In the genomic region with DNA sequence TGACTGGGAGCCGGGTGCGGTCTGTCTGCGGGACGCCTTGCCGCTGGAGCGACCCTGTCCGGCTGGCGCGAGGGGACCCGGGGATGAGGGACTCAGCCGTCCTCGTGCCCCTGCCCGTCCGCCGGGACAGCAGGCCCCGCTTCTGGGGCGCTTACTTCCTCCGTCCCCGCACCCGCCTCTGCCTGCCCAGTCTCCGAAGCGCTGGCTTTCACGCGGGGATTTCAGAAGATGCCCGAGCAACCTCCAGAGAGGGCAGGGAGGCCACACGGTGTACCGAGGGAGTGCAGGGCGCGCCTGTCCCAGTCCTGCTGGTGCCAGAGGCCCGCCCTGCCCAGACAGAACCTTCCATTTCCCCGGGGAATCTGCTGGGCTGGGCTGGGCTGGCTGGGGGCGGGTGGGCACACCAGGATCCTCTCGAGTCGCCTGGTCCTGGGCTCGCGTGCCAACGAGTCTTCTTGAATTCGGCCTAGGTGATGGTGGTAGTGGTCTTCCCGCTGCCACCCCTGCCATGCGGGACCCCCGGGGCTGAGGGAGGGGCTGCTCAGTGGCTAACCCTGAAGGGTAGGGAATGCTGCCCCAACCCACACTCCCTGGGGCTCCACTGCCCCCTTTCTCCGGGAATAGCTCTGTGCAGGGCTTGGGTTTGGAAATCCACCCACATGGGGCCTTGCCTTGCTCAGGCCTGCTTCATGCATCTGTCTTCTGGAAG, we compare ENCODE assay signal across 22 cellular contexts. TPM values are rescaled to one million over a fixed set of nuclear protein-coding genes. Genes with fewer than 3 reads are reported as not detected.
DNase-seq lines count a peak whose midpoint lies in the region; ATAC-seq and TF ChIP-seq lines count a peak whose summit lies in the region.
"Had no signal": no experiment of that assay in that cellular context is flagged by ENCODE, and none has a peak within 500 bp of the region (broad histone marks: within the 10 kb centered on the region; RNA-seq: fewer than 3 reads in every experiment).

No MANE protein-coding gene starts in this region.

- ATAC-seq in heart right ventricle (no peak), thoracic aorta (ENCODE audit: insufficient number of reproducible peaks, low FRiP score, low read depth) (no peak)

- DNase-seq in left ventricle myocardium inferior (no peak), heart right ventricle (no peak), NT2/D1 (ENCODE audit: low read depth, low spot score) (no peak), immature natural killer cell (no peak), thoracic aorta (ENCODE audit: low spot score) (no peak), HuH-7 (ENCODE audit: low spot score) (no peak), RWPE1 (ENCODE audit: low spot score) (no peak), NCI-H524 (lab: John Stamatoyannopoulos, UW) (no peak)
- DNase-seq: activated T-cell treated with anti-CD3 and anti-CD28 coated beads, Interleukin-2, amount 50 U/mL, for 24 hours; brain microvascular endothelial cell; Caco-2; colonic mucosa; endodermal cell; esophagus squamous epithelium; SHP77 treated with DMSO at 0.1 percent for 48 hours; uterus had no signal

- H3K27ac Mint-ChIP-seq in immature natural killer cell: no peak overlapping the region
- H3K27ac Mint-ChIP-seq: activated T-cell treated with anti-CD3 and anti-CD28 coated beads, Interleukin-2, amount 50 U/mL, for 24 hours; endodermal cell; neural progenitor cell; stimulated activated memory B cell treated with anti-CD40 and anti-IgM and Interleukin-4, amounts not matched to agents 10 μg/mL and 1 μg/mL and 100 μg/mL, for 72 hours had no signal

- peaks cover 0 to 14% (median 6%) of the 10 kb centered on the region in 3 donors for H3K36me3 Mint-ChIP-seq in immature natural killer cell
- H3K36me3 Mint-ChIP-seq: neural progenitor cell; stimulated activated memory B cell treated with anti-CD40 and anti-IgM and Interleukin-4, amounts not matched to agents 10 μg/mL and 1 μg/mL and 100 μg/mL, for 72 hours had no signal

- no peak overlapping the region for H3K9ac ChIP-seq in NT2/D1 (ENCODE audit: insufficient read length, low read depth)
- H3K9ac ChIP-seq: neural progenitor cell had no signal

- H3K27me3 ChIP-seq in left ventricle myocardium inferior (ENCODE audit: low read depth) (peaks cover 83% of the 10 kb centered on the region), heart right ventricle (peaks cover 12 to 57% (median 45%) of the 10 kb centered on the region in 7 donors), NT2/D1 (ENCODE audit: insufficient read depth, insufficient read length) (peaks cover 71% of the 10 kb centered on the region), thoracic aorta (replicated peaks; ENCODE audit: insufficient read depth) (no peaks in the 10 kb centered on the region)
- H3K27me3 ChIP-seq: hepatocyte, neural progenitor cell had no signal

- TF ChIP-seq CTCF in left ventricle myocardium inferior (IDR thresholded peaks at IDR 0.05; ENCODE audit: borderline replicate concordance): no peak
- TF ChIP-seq CTCF in heart right ventricle (IDR thresholded peaks at IDR 0.05): no peak
- TF ChIP-seq CTCF in thoracic aorta (IDR thresholded peaks at IDR 0.05): no peak
- no peak for TF ChIP-seq CTCF in RWPE1 (conservative IDR thresholded peaks at IDR 0.05; ENCODE audit: low read depth)

- 23 to 25% methylated on average over 34 to 42 of the region's 42 CpGs for WGBS in heart right ventricle, 2 donors

- POLR2A ChIA-PET in RWPE1 (lab: Yijun Ruan, JAX; ENCODE audit: low non-redundant PET): no interaction called here

- peaks cover 42 to 46% of the 10 kb centered on the region in 2 donors for H3K4me1 Mint-ChIP-seq in immature natural killer cell

- CTCF ChIA-PET in RWPE1 (lab: Yijun Ruan, JAX): no interaction called here

- peak overlapping the region; percentile 11 for H3K4me3 ChIP-seq in left ventricle myocardium inferior
- no peak overlapping the region for H3K4me3 ChIP-seq in heart right ventricle
- peak overlapping the region; percentile 16 for H3K4me3 ChIP-seq in NT2/D1 (ENCODE audit: insufficient read length, low read depth)
- peak overlapping the region; percentile 33 for H3K4me3 ChIP-seq in thoracic aorta
- H3K4me3 ChIP-seq: colonic mucosa, HAP-1, hepatocyte, neural progenitor cell, smooth muscle cell, uterus had no signal

- peaks cover 2 to 15% (median 9%) of the 10 kb centered on the region in 3 donors for H3K27me3 Mint-ChIP-seq in immature natural killer cell (ENCODE audit: low read depth in 3 of 3)

- intact Hi-C loops in left ventricle myocardium inferior (cut with micrococcal nuclease) (no loop called here), heart right ventricle (cut with DNase I) (loop anchor here in 1 of 10 donors (10.0 kb wide), 1 partner anchor 124 kb away; no protein-coding TSS in a partner anchor)

- no peaks in the 10 kb centered on the region for H3K9me3 Mint-ChIP-seq in immature natural killer cell
- H3K9me3 Mint-ChIP-seq: activated T-cell treated with anti-CD3 and anti-CD28 coated beads, Interleukin-2, amount 50 U/mL, for 24 hours; neural progenitor cell; stimulated activated memory B cell treated with anti-CD40 and anti-IgM and Interleukin-4, amounts not matched to agents 10 μg/mL and 1 μg/mL and 100 μg/mL, for 72 hours had no signal

- H3K4me3 Mint-ChIP-seq in immature natural killer cell: peak overlapping the region in 3 of 5 donors; percentile 6 to 42 (median 23)
- H3K4me3 Mint-ChIP-seq: activated T-cell treated with anti-CD3 and anti-CD28 coated beads, Interleukin-2, amount 50 U/mL, for 24 hours; endodermal cell; neural progenitor cell; stimulated activated memory B cell treated with anti-CD40 and anti-IgM and Interleukin-4, amounts not matched to agents 10 μg/mL and 1 μg/mL and 100 μg/mL, for 72 hours had no signal

- H3K9me3 ChIP-seq in left ventricle myocardium inferior (replicated peaks): no peaks in the 10 kb centered on the region
- no peaks in the 10 kb centered on the region for H3K9me3 ChIP-seq in heart right ventricle
- H3K9me3 ChIP-seq in NT2/D1 (ENCODE audit: insufficient read depth, low read length): no peaks in the 10 kb centered on the region
- H3K9me3 ChIP-seq in thoracic aorta: no peaks in the 10 kb centered on the region
- H3K9me3 ChIP-seq: Caco-2, colonic mucosa, esophagus squamous epithelium, HAP-1, uterus had no signal

- H3K4me1 ChIP-seq in left ventricle myocardium inferior: peaks cover 4% of the 10 kb centered on the region
- peaks cover 0 to 57% (median 0%) of the 10 kb centered on the region in 9 donors for H3K4me1 ChIP-seq in heart right ventricle
- H3K4me1 ChIP-seq in NT2/D1 (ENCODE audit: insufficient read depth, insufficient read length): peaks cover 4% of the 10 kb centered on the region
- H3K4me1 ChIP-seq in thoracic aorta (ENCODE audit: control insufficient read depth in 1 of 2, low read depth in 2 of 2): peaks cover 0 to 4% of the 10 kb centered on the region in 2 donors
- H3K4me1 ChIP-seq: Caco-2, colonic mucosa, HAP-1, neural progenitor cell, uterus had no signal

- H3K36me3 ChIP-seq in left ventricle myocardium inferior: no peaks in the 10 kb centered on the region
- H3K36me3 ChIP-seq in heart right ventricle: no peaks in the 10 kb centered on the region
- no peaks in the 10 kb centered on the region for H3K36me3 ChIP-seq in NT2/D1 (ENCODE audit: insufficient read depth, insufficient read length, low read length)
- H3K36me3 ChIP-seq in thoracic aorta: no peaks in the 10 kb centered on the region
- H3K36me3 ChIP-seq: brain microvascular endothelial cell, colonic mucosa, esophagus squamous epithelium, HAP-1, neural progenitor cell, uterus had no signal

- H3K27ac ChIP-seq in left ventricle myocardium inferior (replicated peaks): no peak overlapping the region
- H3K27ac ChIP-seq in heart right ventricle: no peak overlapping the region
- no peak overlapping the region for H3K27ac ChIP-seq in thoracic aorta
- no peak overlapping the region for H3K27ac ChIP-seq in RWPE1
- H3K27ac ChIP-seq: brain microvascular endothelial cell, colonic mucosa, esophagus squamous epithelium, hepatocyte, neural progenitor cell, uterus had no signal

RNA-seq across cellular contexts. Expression of gene TRPM2, which starts 2.5 kb away (rescaled TPM):
- total RNA-seq in left ventricle myocardium inferior (1.8 TPM), heart right ventricle (1 to 10 TPM in 5 of 10 donors, under 1 TPM in 5; 0.34 to 8.5 (median 0.89) TPM), thoracic aorta (10 to 100 TPM; 10.4 to 12.9 TPM)
- polyA plus RNA-seq in heart right ventricle (1 to 10 TPM; 1.2 to 2.4 TPM), immature natural killer cell (10 to 100 TPM in 1 of 3 donors, 1 to 10 TPM in 2; 3.0 to 11.1 (median 4.4) TPM)
- polyA plus RNA-seq: BJ, smooth muscle cell had no signal

RNA-seq across cellular contexts. Expression of gene CFAP410, which starts 11.7 kb away (rescaled TPM):
- total RNA-seq in left ventricle myocardium inferior (12.0 TPM), heart right ventricle (10 to 100 TPM; 10.9 to 15.8 (median 13.3) TPM), thoracic aorta (10 to 100 TPM; 48.8 to 51.3 TPM)
- polyA plus RNA-seq in heart right ventricle (10 to 100 TPM; 27.6 to 34.7 TPM), immature natural killer cell (10 to 100 TPM; 30.0 to 36.4 (median 31.6) TPM)

RNA-seq across cellular contexts. Expression of gene PFKL, which starts 51.1 kb away (rescaled TPM):
- total RNA-seq in left ventricle myocardium inferior (47.7 TPM), heart right ventricle (10 to 100 TPM; 34.7 to 84.4 (median 43.8) TPM), thoracic aorta (100 to 1,000 TPM in 1 of 2 donors, 10 to 100 TPM in 1; 91.0 to 119 TPM)
- polyA plus RNA-seq in heart right ventricle (10 to 100 TPM; 42.6 to 56.9 TPM), immature natural killer cell (10 to 100 TPM; 57.9 to 88.8 (median 84.6) TPM)

Comparison
In these comparisons a context has a peak if more than half of its experiments do, and no peak if none do; other contexts are left out.
1. H3K4me3 ChIP-seq: peak in left ventricle myocardium inferior (single experiment), NT2/D1 (single experiment) and thoracic aorta (single experiment); none in heart right ventricle (0 of 10).